In genomic region chr11:128687321-128687720, GRCh38 we compare ENCODE assay signal across 9 cellular contexts. TPM values are rescaled to one million over a fixed set of nuclear protein-coding genes. Genes with fewer than 3 reads are reported as not detected.
DNase-seq lines count a peak whose midpoint lies in the region; ATAC-seq and TF ChIP-seq lines count a peak whose summit lies in the region.
"Had no signal": no experiment of that assay in that cellular context is flagged by ENCODE, and none has a peak within 500 bp of the region (broad histone marks: within the 10 kb centered on the region; RNA-seq: fewer than 3 reads in every experiment).

No MANE protein-coding gene starts in this region.

- H3K27ac ChIP-seq in body of pancreas (no peak overlapping the region), lung (ENCODE audit: low read depth in 1 of 2, low read length in 1 of 2) (no peak overlapping the region)
- H3K27ac ChIP-seq: adrenal gland had no signal

- TF ChIP-seq CTCF in AG04449 (IDR thresholded peaks at IDR 0.05; ENCODE audit: insufficient read depth, low read length, missing control alignments), result no peak
- TF ChIP-seq CTCF in body of pancreas (IDR thresholded peaks at IDR 0.05), result no peak
- no peak for TF ChIP-seq CTCF in lung (IDR thresholded peaks at IDR 0.05; ENCODE audit: control extremely low read depth, extremely low read depth)

- WGBS in body of pancreas, 2 donors, result 0 to 3% methylated on average over 10 to 19 of the region's 19 CpGs
- WGBS in lung, 2 donors, result 5% methylated on average over 19 of the region's 19 CpGs

- DNase-seq in AG04449 (ENCODE audit: low read depth, low spot score) (no peak), body of pancreas (peak in 2 of 4 donors; percentile 40 to 41), lung (ENCODE audit: low spot score) (no peak), activated gamma-delta T cell (lab: John Stamatoyannopoulos, UW) (no peak), NCI-H510A (lab: John Stamatoyannopoulos, UW) (no peak)
- DNase-seq in stimulated activated naive CD4-positive, alpha-beta T cell (lab: John Stamatoyannopoulos, UW), result no peak

- H3K4me1 ChIP-seq in body of pancreas (peaks cover 41% of the 10 kb centered on the region), lung (ENCODE audit: control insufficient read depth in 2 of 2, insufficient read depth in 2 of 2, low read length in 2 of 2) (peaks cover 0 to 12% of the 10 kb centered on the region in 2 donors)

- ATAC-seq in GM21723 (IDR thresholded peaks at IDR 0.05; ENCODE audit: unreplicated experiment) (peak; percentile 14), body of pancreas (peak; percentile 39), lung (ENCODE audit: insufficient read depth, low FRiP score) (peak; percentile 49), GM18861 (IDR thresholded peaks at IDR 0.05; ENCODE audit: unreplicated experiment) (no peak)

- H3K4me3 ChIP-seq in AG04449 (ENCODE audit: low read depth, low read length), result peak overlapping the region; percentile 52
- H3K4me3 ChIP-seq in body of pancreas, result no peak overlapping the region
- no peak overlapping the region for H3K4me3 ChIP-seq in lung

- POLR2A ChIA-PET in AG04449 (lab: Yijun Ruan, JAX), result no interaction called here

- CTCF ChIA-PET in AG04449 (lab: Yijun Ruan, JAX), result interaction anchor here (2.5 to 4.9 kb wide), 2 partner anchors 143 to 529 kb away, joined by 7 to 24 read pairs; no protein-coding TSS in a partner anchor

- no peak for TF ChIP-seq POLR2A in body of pancreas (IDR thresholded peaks at IDR 0.05)

- H3K27me3 ChIP-seq in body of pancreas, result peaks cover 0 to 23% of the 10 kb centered on the region in 2 donors
- H3K27me3 ChIP-seq in lung (ENCODE audit: control insufficient read depth, insufficient read depth), result no peaks in the 10 kb centered on the region

- H3K9me3 ChIP-seq in body of pancreas, result no peaks in the 10 kb centered on the region
- H3K9me3 ChIP-seq in lung (ENCODE audit: control insufficient read depth in 2 of 2, insufficient read depth in 1 of 2, low read length in 1 of 2), result no peaks in the 10 kb centered on the region
- H3K9me3 ChIP-seq: adrenal gland had no signal

- H3K36me3 ChIP-seq in body of pancreas (replicated peaks in 1 of 2; ENCODE audit: insufficient read depth in 1 of 2, low read depth in 2 of 2), result no peaks in the 10 kb centered on the region
- H3K36me3 ChIP-seq in lung (ENCODE audit: control insufficient read depth in 2 of 2, insufficient read depth in 2 of 2, low read length in 2 of 2), result no peaks in the 10 kb centered on the region
- H3K36me3 ChIP-seq: adrenal gland had no signal

- intact Hi-C loops in body of pancreas (cut with DNase I), result loop anchor here (10.0 kb wide), 1 partner anchor 47 kb away; no protein-coding TSS in a partner anchor

RNA-seq across cellular contexts. Expression of gene FLI1, which starts 6.6 kb away (rescaled TPM):
- total RNA-seq in body of pancreas (1 to 10 TPM; 2.6 to 4.4 TPM), lung (10 to 100 TPM; 41.6 to 59.2 TPM)
- polyA plus RNA-seq in lung, result 10 to 100 TPM; 19.4 to 26.4 TPM

Comparison
In these comparisons a context has a peak if more than half of its experiments do, and no peak if none do; other contexts are left out.
1. RNA of gene FLI1, which starts 6.6 kb away (total RNA-seq): 41.6 to 59.2 TPM in lung; 2.6 to 4.4 TPM in body of pancreas; every median in the first group is over 4 times any median in the second.